In genomic region chr3:143974877-143975238, GRCh38 we compare ENCODE assay signal across 9 cellular contexts. TPM values are rescaled to one million over a fixed set of nuclear protein-coding genes. Genes with fewer than 3 reads are reported as not detected.
A peak's percentile ranks its signal among the peaks of the same experiment; 100 is the strongest.
DNase-seq lines count a peak whose midpoint lies in the region; ATAC-seq and TF ChIP-seq lines count a peak whose summit lies in the region.
"Had no signal": no experiment of that assay in that cellular context is flagged by ENCODE, and none has a peak within 500 bp of the region (broad histone marks: within the 10 kb centered on the region; RNA-seq: fewer than 3 reads in every experiment).

No MANE protein-coding gene starts in this region.

- peaks cover 0 to 15% of the 10 kb centered on the region in 2 donors for H3K36me3 Mint-ChIP-seq in CD4-positive, alpha-beta memory T cell
- peaks cover 23% of the 10 kb centered on the region for H3K36me3 Mint-ChIP-seq in effector memory CD8-positive, alpha-beta T cell (ENCODE audit: insufficient read depth)

- peaks cover 61% of the 10 kb centered on the region for H3K4me1 ChIP-seq in CD4-positive, alpha-beta memory T cell (ENCODE audit: insufficient read depth, low read length)

- no peak overlapping the region for H3K27ac ChIP-seq in CD4-positive, alpha-beta memory T cell (ENCODE audit: low read depth, low read length)
- H3K27ac ChIP-seq in neural cell (ENCODE audit: low read length) = no peak overlapping the region

- no peaks in the 10 kb centered on the region for H3K27me3 ChIP-seq in CD4-positive, alpha-beta memory T cell (ENCODE audit: insufficient read depth, low read length)
- no peaks in the 10 kb centered on the region for H3K27me3 ChIP-seq in neural cell (ENCODE audit: insufficient read depth, low read depth, low read length)
- H3K27me3 ChIP-seq: neutrophil had no signal

- no peak for TF ChIP-seq EP300 in neural cell (conservative IDR thresholded peaks at IDR 0.05; ENCODE audit: poor library complexity, severe bottlenecking)

- ATAC-seq in effector memory CD8-positive, alpha-beta T cell (replicated peaks) = no peak
- ATAC-seq in GM19452 (IDR thresholded peaks at IDR 0.05; ENCODE audit: unreplicated experiment) = no peak
- no peak for ATAC-seq in HG02973 (IDR thresholded peaks at IDR 0.05; ENCODE audit: unreplicated experiment)
- ATAC-seq in GM21390 (IDR thresholded peaks at IDR 0.05; ENCODE audit: unreplicated experiment) = no peak
- ATAC-seq in HG02610 (IDR thresholded peaks at IDR 0.05; ENCODE audit: unreplicated experiment) = no peak

- no peaks in the 10 kb centered on the region for H3K9me2 ChIP-seq in neural cell (ENCODE audit: insufficient read depth, low read length)

- no peak overlapping the region for H2AFZ ChIP-seq in neural cell (ENCODE audit: low read depth, low read length)

- peak overlapping the region in 5 of 7 donors; percentile 18 to 92 (median 32) for H3K27ac Mint-ChIP-seq in CD4-positive, alpha-beta memory T cell
- no peak overlapping the region for H3K27ac Mint-ChIP-seq in effector memory CD8-positive, alpha-beta T cell

- peak overlapping the region; percentile 93 to 100 (median 97) for H3K4me3 Mint-ChIP-seq in CD4-positive, alpha-beta memory T cell
- peak overlapping the region; percentile 91 to 94 for H3K4me3 Mint-ChIP-seq in effector memory CD8-positive, alpha-beta T cell

- H3K9ac ChIP-seq in neural cell (ENCODE audit: low read length) = no peak overlapping the region

- H3F3A ChIP-seq in neural cell (ENCODE audit: insufficient read depth, low read length, poor library complexity, severe bottlenecking) = peaks cover 5% of the 10 kb centered on the region

- no peaks in the 10 kb centered on the region for H4K20me1 ChIP-seq in neural cell (ENCODE audit: insufficient read depth)

- H3K4me3 ChIP-seq in CD4-positive, alpha-beta memory T cell (ENCODE audit: low read length in 2 of 2) = no peak overlapping the region
- H3K4me3 ChIP-seq in NB4 (ENCODE audit: low read depth, low read length) = peak overlapping the region; percentile 87
- H3K4me3 ChIP-seq in neural cell (ENCODE audit: low read length) = peak overlapping the region; percentile 84

- no peaks in the 10 kb centered on the region for H3K36me3 ChIP-seq in CD4-positive, alpha-beta memory T cell (ENCODE audit: insufficient read depth, low read length)
- H3K36me3 ChIP-seq in neural cell (ENCODE audit: insufficient read depth, low read length) = no peaks in the 10 kb centered on the region
- H3K36me3 ChIP-seq: neutrophil had no signal

- CTCF ChIA-PET in CD4-positive, alpha-beta memory T cell (lab: Charles Lee; ENCODE audit: partially characterized antibody) = interaction anchor here (0.8 to 1.7 kb wide), 5 partner anchors 9 to 23 kb away, joined by 3 to 6 read pairs (median 4); no protein-coding TSS in a partner anchor

- peak overlapping the region; percentile 86 for H3K4me2 ChIP-seq in neural cell (ENCODE audit: low read length)

- intact Hi-C loops in CD4-positive, alpha-beta memory T cell (cut with micrococcal nuclease) = loop anchor here (5.0 to 10.0 kb wide), 5 partner anchors 858 to 1530 kb away; partner anchors contain the start of genes ATR, CHST2, PLS1 and TRPC1

- POLR2A ChIA-PET in CD4-positive, alpha-beta memory T cell (lab: Charles Lee; ENCODE audit: partially characterized antibody) = no interaction called here

- peaks cover 34 to 78% (median 44%) of the 10 kb centered on the region in 4 donors for H3K4me1 Mint-ChIP-seq in CD4-positive, alpha-beta memory T cell
- peaks cover 27 to 44% of the 10 kb centered on the region in 2 donors for H3K4me1 Mint-ChIP-seq in effector memory CD8-positive, alpha-beta T cell (ENCODE audit: low read depth in 2 of 2)

- no peaks in the 10 kb centered on the region for H3K9me3 Mint-ChIP-seq in CD4-positive, alpha-beta memory T cell
- H3K9me3 Mint-ChIP-seq in effector memory CD8-positive, alpha-beta T cell = no peaks in the 10 kb centered on the region

- no peaks in the 10 kb centered on the region for H3K27me3 Mint-ChIP-seq in CD4-positive, alpha-beta memory T cell
- no peaks in the 10 kb centered on the region for H3K27me3 Mint-ChIP-seq in effector memory CD8-positive, alpha-beta T cell

- H3K9me3 ChIP-seq in CD4-positive, alpha-beta memory T cell (ENCODE audit: control insufficient read depth in 1 of 2, low read length in 2 of 2) = no peaks in the 10 kb centered on the region
- no peaks in the 10 kb centered on the region for H3K9me3 ChIP-seq in neural cell (ENCODE audit: low read length)
- H3K9me3 ChIP-seq: neutrophil had no signal

- no peak for TF ChIP-seq RAD21 in neural cell (conservative IDR thresholded peaks at IDR 0.05)

- no peak for DNase-seq in CD4-positive, alpha-beta memory T cell
- DNase-seq in NB4 (ENCODE audit: low read depth) = no peak
- DNase-seq in effector memory CD8-positive, alpha-beta T cell = no peak

- TF ChIP-seq POLR2A in NB4 (IDR thresholded peaks at IDR 0.05; ENCODE audit: extremely low read depth, insufficient read length) = no peak

- peaks cover 66% of the 10 kb centered on the region for H3K79me2 ChIP-seq in neural cell (replicated peaks; ENCODE audit: insufficient read depth, low read length)

- TF ChIP-seq CTCF in NB4 (IDR thresholded peaks at IDR 0.05; ENCODE audit: low read depth, low read length) (no peak), neural cell (IDR thresholded peaks at IDR 0.05; ENCODE audit: poor library complexity, severe bottlenecking) (no peak)

TF ChIP-seq in neural cell, 6 proteins besides CTCF, POLR2A, EP300 and RAD21:
- TF ChIP-seq EZH2 (IDR thresholded peaks at IDR 0.05; ENCODE audit: borderline replicate concordance, insufficient read depth, low read length, poor library complexity, severe bottlenecking) (no peak), MXI1 (conservative IDR thresholded peaks at IDR 0.05; ENCODE audit: poor library complexity, severe bottlenecking) (no peak), SMC3 (conservative IDR thresholded peaks at IDR 0.05; ENCODE audit: poor library complexity) (no peak), TAF1 (IDR thresholded peaks at IDR 0.05; ENCODE audit: low read depth) (no peak), POLR2AphosphoS5 (IDR thresholded peaks at IDR 0.05) (no peak), REST (IDR thresholded peaks at IDR 0.05; ENCODE audit: borderline replicate concordance) (no peak)

RNA-seq across cellular contexts. Expression of gene DIPK2A, which starts 3.2 kb away (rescaled TPM):
- 10 to 100 TPM; 22.0 to 22.8 TPM for total RNA-seq in CD4-positive, alpha-beta memory T cell
- polyA plus RNA-seq in CD4-positive, alpha-beta memory T cell = 1 to 10 TPM; 7.8 to 9.7 TPM
- polyA plus RNA-seq in neural cell = 9.5 and 9.7 TPM in 2 replicates
- polyA minus RNA-seq in neural cell = 44.5 and 46.7 TPM in 2 replicates

Comparison
In these comparisons a context has a peak if more than half of its experiments do, and no peak if none do; other contexts are left out.
1. H3K4me3 ChIP-seq: peak in NB4 (single experiment) and neural cell (single experiment); none in CD4-positive, alpha-beta memory T cell (0 of 2).
2. H3K27ac Mint-ChIP-seq: peak in CD4-positive, alpha-beta memory T cell (5 of 7); none in effector memory CD8-positive, alpha-beta T cell (0 of 2).